Comparison of ENCODE assay signal across 7 cellular contexts in the genomic region with DNA sequence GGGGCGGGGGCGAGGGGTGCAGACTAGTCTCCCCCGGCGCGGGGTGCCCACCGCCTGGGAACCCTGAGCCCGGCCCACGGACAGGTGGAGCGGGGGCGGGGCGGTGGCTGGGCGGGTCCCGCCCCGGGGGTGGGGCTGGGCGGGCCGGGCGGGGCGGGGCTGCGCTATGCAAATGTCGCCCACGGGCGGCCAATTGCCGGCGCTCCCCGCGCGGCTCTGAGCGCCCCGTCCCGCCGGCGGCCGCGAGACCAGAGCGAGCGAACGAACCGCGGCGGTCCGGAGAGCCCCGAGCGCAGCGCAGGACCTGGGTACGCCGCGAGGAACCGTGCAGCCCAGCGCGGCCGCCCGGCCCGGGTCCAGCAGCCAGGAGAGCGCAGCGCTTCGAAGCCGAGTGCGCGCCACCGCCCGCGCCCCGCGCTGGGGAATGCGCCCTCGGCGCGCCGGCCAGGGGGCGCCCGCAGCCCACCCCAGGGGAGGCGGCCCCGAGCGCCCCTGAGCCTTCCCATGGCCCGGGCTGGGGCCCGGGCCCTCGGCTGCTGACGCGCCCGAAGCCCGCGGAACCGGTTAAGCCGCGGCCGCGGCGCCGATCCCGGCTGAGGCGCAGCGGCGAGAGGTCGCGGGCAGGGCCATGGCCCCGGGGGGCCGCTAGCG. TPM values are rescaled to one million over a fixed set of nuclear protein-coding genes. Genes with fewer than 3 reads are reported as not detected.
A peak's percentile ranks its signal among the peaks of the same experiment; 100 is the strongest.
DNase-seq lines count a peak whose midpoint lies in the region; ATAC-seq and TF ChIP-seq lines count a peak whose summit lies in the region.

A gene (plus strand): TSS at position 485 of the 651 bp plus-strand sequence. CDS start 4,299 bp downstream, outside the sequence.

- DNase-seq in NCI-H526 treated with DMSO at 0.1 percent for 48 hours (lab: John Stamatoyannopoulos, UW) (peak; percentile 69), naive B cell (peak; percentile 59)
- peak; percentile 80 for DNase-seq in activated T-cell treated with anti-CD3 and anti-CD28 coated beads, Interleukin-2, amount 50 U/mL, for 1 hour
- peak; percentile 49 to 73 for DNase-seq in stimulated activated effector memory CD8-positive, alpha-beta T cell treated with anti-CD3 and anti-CD28 coated beads, Interleukin-12 subunit alpha, Interleukin-12 subunit beta, amount 100 ng/mL, for 72 hours (ENCODE audit: low spot score in 2 of 2)

- peaks cover 0 to 2% of the 10 kb centered on the region in 2 donors for H3K36me3 ChIP-seq in esophagus (ENCODE audit: control insufficient read depth in 2 of 2, insufficient read depth in 2 of 2, low read length in 1 of 2)

- peak within 1 kb of the TSS; percentile 80 to 92 (median 84) for H3K4me3 Mint-ChIP-seq in naive B cell
- H3K4me3 Mint-ChIP-seq in stimulated activated effector memory CD8-positive, alpha-beta T cell treated with anti-CD3 and anti-CD28 coated beads, Interleukin-12 subunit alpha, Interleukin-12 subunit beta, amount 100 ng/mL, for 72 hours = peak within 1 kb of the TSS; percentile 73

- no peak for TF ChIP-seq POLR2A in GM18505 (IDR thresholded peaks at IDR 0.05; ENCODE audit: borderline replicate concordance, extremely low read depth, insufficient read depth, insufficient read length)

- H3K27me3 Mint-ChIP-seq in naive B cell = peaks cover 22 to 67% (median 52%) of the 10 kb centered on the region in 3 donors

- H3K4me3 ChIP-seq in esophagus (ENCODE audit: low read depth in 1 of 2, low read length in 2 of 2) = peak within 1 kb of the TSS; percentile 85 to 89

- no peaks in the 10 kb centered on the region for H3K9me3 Mint-ChIP-seq in naive B cell
- H3K9me3 Mint-ChIP-seq in stimulated activated effector memory CD8-positive, alpha-beta T cell treated with anti-CD3 and anti-CD28 coated beads, Interleukin-12 subunit alpha, Interleukin-12 subunit beta, amount 100 ng/mL, for 72 hours = no peaks in the 10 kb centered on the region

- peaks cover 9 to 43% of the 10 kb centered on the region in 2 donors for H3K4me1 ChIP-seq in esophagus (ENCODE audit: control insufficient read depth in 2 of 2, insufficient read depth in 2 of 2, low read length in 1 of 2)

- peak within 1 kb of the TSS in 4 of 6 donors; percentile 49 to 94 (median 73) for H3K27ac Mint-ChIP-seq in naive B cell
- peak within 1 kb of the TSS; percentile 69 for H3K27ac Mint-ChIP-seq in stimulated activated effector memory CD8-positive, alpha-beta T cell treated with anti-CD3 and anti-CD28 coated beads, Interleukin-12 subunit alpha, Interleukin-12 subunit beta, amount 100 ng/mL, for 72 hours

- peaks cover 15 to 22% (median 21%) of the 10 kb centered on the region in 3 donors for H3K4me1 Mint-ChIP-seq in naive B cell
- peaks cover 17% of the 10 kb centered on the region for H3K4me1 Mint-ChIP-seq in stimulated activated effector memory CD8-positive, alpha-beta T cell treated with anti-CD3 and anti-CD28 coated beads, Interleukin-12 subunit alpha, Interleukin-12 subunit beta, amount 100 ng/mL, for 72 hours

- ATAC-seq in GM18505 (IDR thresholded peaks at IDR 0.05; ENCODE audit: unreplicated experiment) (peak; percentile 67), HG02623 (IDR thresholded peaks at IDR 0.05; ENCODE audit: unreplicated experiment) (peak; percentile 60), naive B cell (ENCODE audit: low read depth in 2 of 2) (peak; percentile 87 to 88)
- peak; percentile 88 for ATAC-seq in stimulated activated effector memory CD8-positive, alpha-beta T cell treated with anti-CD3 and anti-CD28 coated beads, Interleukin-12 subunit alpha, Interleukin-12 subunit beta, amount 100 ng/mL, for 72 hours

- H3K9me3 ChIP-seq in esophagus (ENCODE audit: control insufficient read depth in 2 of 2, insufficient read depth in 1 of 2, low read depth in 1 of 2, low read length in 1 of 2) = no peaks in the 10 kb centered on the region

- H3K27me3 ChIP-seq in esophagus (ENCODE audit: control insufficient read depth in 1 of 2, insufficient read depth in 2 of 2, low read length in 2 of 2) = no peaks in the 10 kb centered on the region

- H3K27ac ChIP-seq in esophagus (ENCODE audit: low read depth in 2 of 2, low read length in 1 of 2) = peak within 1 kb of the TSS; percentile 88 to 98

- WGBS in esophagus, 2 donors = 1% methylated on average over 29 to 98 of the region's 98 CpGs

- H3K36me3 Mint-ChIP-seq in naive B cell = no peaks in the 10 kb centered on the region
- H3K36me3 Mint-ChIP-seq in stimulated activated effector memory CD8-positive, alpha-beta T cell treated with anti-CD3 and anti-CD28 coated beads, Interleukin-12 subunit alpha, Interleukin-12 subunit beta, amount 100 ng/mL, for 72 hours = no peaks in the 10 kb centered on the region

RNA-seq across cellular contexts. Expression of the gene that starts here (rescaled TPM):
- polyA plus RNA-seq in esophagus = 10 to 100 TPM; 55.4 to 79.6 TPM
- not detected for polyA plus RNA-seq in naive B cell (ENCODE audit: low read depth in 6 of 6)

Comparison
In these comparisons a context has a peak if more than half of its experiments do, and no peak if none do; other contexts are left out.
1. Peak in every context shown above with its lines: DNase-seq, ATAC-seq, H3K4me3 ChIP-seq and H3K27ac ChIP-seq.
2. RNA of the gene that starts here (polyA plus RNA-seq): 55.4 to 79.6 TPM in esophagus; not detected in naive B cell; every median in the first group is over 10 times any median in the second.
3. Peak in DNase-seq and ATAC-seq in naive B cell; RNA of the gene not detected or under 1 TPM.